Comparison of ENCODE assay signal across 28 cellular contexts in the genomic region with DNA sequence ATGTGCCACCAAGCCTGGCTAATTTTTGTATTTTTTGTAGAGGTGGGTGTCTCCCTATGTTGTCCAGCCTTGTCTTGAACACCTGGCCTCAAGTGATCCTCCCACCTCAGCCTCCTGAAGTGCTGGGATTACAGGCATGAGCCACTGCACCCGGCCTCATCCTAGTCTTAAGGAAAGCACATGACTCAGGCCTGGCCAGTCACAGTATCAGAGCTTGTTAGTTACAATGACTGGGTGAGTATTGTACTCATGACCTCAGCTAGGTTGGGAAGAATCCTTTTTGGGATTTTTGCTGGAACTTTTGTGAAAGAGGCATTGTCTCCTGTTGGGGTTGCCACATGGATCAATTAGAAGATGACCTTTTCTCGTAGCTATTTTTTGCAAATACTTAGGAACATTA.
DNase-seq lines count a peak whose midpoint lies in the region; ATAC-seq and TF ChIP-seq lines count a peak whose summit lies in the region.
"Had no signal": no experiment of that assay in that cellular context is flagged by ENCODE, and none has a peak within 500 bp of the region (broad histone marks: within the 10 kb centered on the region; RNA-seq: fewer than 3 reads in every experiment).

No MANE protein-coding gene starts in this region.

- no peaks in the 10 kb centered on the region for H3K27me3 ChIP-seq in thoracic aorta (replicated peaks; ENCODE audit: insufficient read depth)
- no peaks in the 10 kb centered on the region for H3K27me3 ChIP-seq in Caco-2 (replicated peaks; ENCODE audit: control insufficient read depth, insufficient read depth, low read length)

- H3K4me1 Mint-ChIP-seq in Caco-2 (ENCODE audit: low read depth, unreplicated experiment) = no peaks in the 10 kb centered on the region
- H3K4me1 Mint-ChIP-seq in activated naive CD8-positive, alpha-beta T cell treated with anti-CD3 and anti-CD28 coated beads for 36 hours = peaks cover 1% of the 10 kb centered on the region
- H3K4me1 Mint-ChIP-seq: activated CD4-positive, alpha-beta T cell treated with anti-CD3 and anti-CD28 coated beads, Interleukin-2, amount 10 ng/mL, durations not matched to agents 24 days and 14 days; GM23338 had no signal

- H3K27ac ChIP-seq in thoracic aorta = peak overlapping the region; percentile 28
- H3K27ac ChIP-seq: epithelial cell of prostate, PC-9, prostate gland had no signal

- no peak for ATAC-seq in thoracic aorta (ENCODE audit: insufficient number of reproducible peaks, low FRiP score, low read depth)
- ATAC-seq: activated naive CD4-positive, alpha-beta T cell treated with anti-CD3 and anti-CD28 coated beads, Interleukin-2, amount 50 U/mL, for 72 hours; GM23338 had no signal

- intact Hi-C loops in Caco-2 (cut with micrococcal nuclease; ENCODE audit: unreplicated experiment) = no loop called here

- no peak overlapping the region for H3K4me3 ChIP-seq in epithelial cell of esophagus (ENCODE audit: low read length)
- no peak overlapping the region for H3K4me3 ChIP-seq in thoracic aorta
- no peak overlapping the region for H3K4me3 ChIP-seq in Caco-2 (ENCODE audit: low read depth, low read length)
- H3K4me3 ChIP-seq: GM23338, PC-9, prostate gland had no signal

- DNase-seq in HCEC 1CT (peak; percentile 13), RKO (ENCODE audit: low spot score) (peak; percentile 58), epithelial cell of esophagus (ENCODE audit: low read depth) (peak; percentile 26), thoracic aorta (ENCODE audit: low spot score) (no peak), Caco-2 (no peak)
- no peak for DNase-seq in activated naive CD8-positive, alpha-beta T cell treated with anti-CD3 and anti-CD28 coated beads for 36 hours
- no peak for DNase-seq in activated naive CD4-positive, alpha-beta T cell (lab: John Stamatoyannopoulos, UW)
- DNase-seq: activated CD4-positive, alpha-beta T cell treated with anti-CD3 and anti-CD28 coated beads, Interleukin-2, amount 10 ng/mL, durations not matched to agents 24 days and 14 days; DND-41; effector CD8-positive, alpha-beta T cell; glutamatergic neuron; Kasumi-1; midbrain; MV-4-11; naive B cell; NCI-H146; NCI-H345; NCI-H69; PC-9; SHP77 treated with DMSO at 0.1 percent for 48 hours; stimulated activated CD4-positive, alpha-beta T cell treated with anti-CD3 and anti-CD28 coated beads, Interleukin-4, amount 100 ng/mL, for 24 hours; T-helper 9 cell; trophoblast cell had no signal

- CTCF ChIA-PET in Caco-2 (lab: Charles Lee) = no interaction called here

- no peak overlapping the region for H3K27ac Mint-ChIP-seq in Caco-2 (ENCODE audit: unreplicated experiment)
- no peak overlapping the region for H3K27ac Mint-ChIP-seq in activated naive CD8-positive, alpha-beta T cell treated with anti-CD3 and anti-CD28 coated beads for 36 hours
- H3K27ac Mint-ChIP-seq: activated CD4-positive, alpha-beta T cell treated with anti-CD3 and anti-CD28 coated beads, Interleukin-2, amount 10 ng/mL, durations not matched to agents 24 days and 14 days; activated naive CD4-positive, alpha-beta T cell treated with anti-CD3 and anti-CD28 coated beads, Interleukin-2, amount 50 U/mL, for 72 hours; CD14-positive monocyte; GM23338; naive B cell had no signal

- H3K4me1 ChIP-seq in thoracic aorta (ENCODE audit: control insufficient read depth in 1 of 2, low read depth in 2 of 2) (peaks cover 12 to 59% of the 10 kb centered on the region in 2 donors), Caco-2 (no peaks in the 10 kb centered on the region)
- H3K4me1 ChIP-seq: prostate gland had no signal

- H3K36me3 Mint-ChIP-seq in Caco-2 (ENCODE audit: insufficient read depth, unreplicated experiment) = no peaks in the 10 kb centered on the region
- H3K36me3 Mint-ChIP-seq in activated naive CD8-positive, alpha-beta T cell treated with anti-CD3 and anti-CD28 coated beads for 36 hours = no peaks in the 10 kb centered on the region
- H3K36me3 Mint-ChIP-seq: activated naive CD4-positive, alpha-beta T cell treated with anti-CD3 and anti-CD28 coated beads, Interleukin-2, amount 50 U/mL, for 72 hours; CD14-positive monocyte; naive B cell had no signal

- H3K27me3 Mint-ChIP-seq in Caco-2 (ENCODE audit: insufficient read depth, unreplicated experiment) = no peaks in the 10 kb centered on the region
- peaks cover 9% of the 10 kb centered on the region for H3K27me3 Mint-ChIP-seq in activated naive CD8-positive, alpha-beta T cell treated with anti-CD3 and anti-CD28 coated beads for 36 hours

- no peaks in the 10 kb centered on the region for H3K36me3 ChIP-seq in thoracic aorta
- H3K36me3 ChIP-seq in Caco-2 (ENCODE audit: control insufficient read depth, insufficient read depth, low read length) = no peaks in the 10 kb centered on the region
- H3K36me3 ChIP-seq: prostate gland had no signal

- H3K9me3 Mint-ChIP-seq in Caco-2 (ENCODE audit: unreplicated experiment) = no peaks in the 10 kb centered on the region
- H3K9me3 Mint-ChIP-seq in activated naive CD8-positive, alpha-beta T cell treated with anti-CD3 and anti-CD28 coated beads for 36 hours = no peaks in the 10 kb centered on the region
- H3K9me3 Mint-ChIP-seq: activated CD4-positive, alpha-beta T cell treated with anti-CD3 and anti-CD28 coated beads, Interleukin-2, amount 10 ng/mL, durations not matched to agents 24 days and 14 days; activated naive CD4-positive, alpha-beta T cell treated with anti-CD3 and anti-CD28 coated beads, Interleukin-2, amount 50 U/mL, for 72 hours had no signal

- POLR2A ChIA-PET in Caco-2 (lab: Charles Lee) = no interaction called here

- TF ChIP-seq CTCF in epithelial cell of esophagus (IDR thresholded peaks at IDR 0.05; ENCODE audit: insufficient read depth, low read depth, low read length, missing control alignments) (no peak), thoracic aorta (IDR thresholded peaks at IDR 0.05) (no peak), Caco-2 (IDR thresholded peaks at IDR 0.05; ENCODE audit: insufficient read depth in 1 of 2, low read depth in 1 of 2, low read length in 1 of 2, severe bottlenecking in 1 of 2, unreplicated experiment in 1 of 2) (no peak)

- no peak overlapping the region for H3K4me3 Mint-ChIP-seq in Caco-2 (ENCODE audit: unreplicated experiment)
- no peak overlapping the region for H3K4me3 Mint-ChIP-seq in activated naive CD8-positive, alpha-beta T cell treated with anti-CD3 and anti-CD28 coated beads for 36 hours
- H3K4me3 Mint-ChIP-seq: activated CD4-positive, alpha-beta T cell treated with anti-CD3 and anti-CD28 coated beads, Interleukin-2, amount 10 ng/mL, durations not matched to agents 24 days and 14 days; CD14-positive monocyte; GM23338; naive B cell had no signal

- no TSS peak for BruUV-seq in Caco-2 (replicated peaks; lab: Mats Ljungman, UMichigan)

- no peaks in the 10 kb centered on the region for H3K9me3 ChIP-seq in thoracic aorta
- H3K9me3 ChIP-seq in Caco-2 = no peaks in the 10 kb centered on the region; the same call in 1 of the 2 replicates
- H3K9me3 ChIP-seq: prostate gland had no signal

Comparison
In these comparisons a context has a peak if more than half of its experiments do, and no peak if none do; other contexts are left out.
1. DNase-seq: peak in HCEC 1CT (single experiment), RKO (single experiment) and epithelial cell of esophagus (single experiment); none in thoracic aorta (single experiment), Caco-2 (0 of 2), activated naive CD8-positive, alpha-beta T cell treated with anti-CD3 and anti-CD28 coated beads for 36 hours (single experiment) and activated naive CD4-positive, alpha-beta T cell (0 of 4).